Comparison of ENCODE assay signal across 1 cellular context in genomic region chr19:38224014-38224862, GRCh38.
A peak's percentile ranks its signal among the peaks of the same experiment; 100 is the strongest.
TF ChIP-seq lines count a peak whose summit lies in the region.

Gene DPF1, minus strand, starts transcription at chr19:38224222. Its CDS starts 80 bp downstream, at chr19:38224142.

TF ChIP-seq in K562, 482 proteins besides CTCF, POLR2A, EP300 and RAD21 (continued from another document and continues in another):
- TF ChIP-seq JUN (IDR thresholded peaks at IDR 0.05; ENCODE audit: borderline replicate concordance, low read depth, low read length) (no peak), JUN (CRISPR knock-in tag; IDR thresholded peaks at IDR 0.05; ENCODE audit: borderline replicate concordance) (0 out of 2 replicates have a peak, but pooled peaks have one; percentile 24), MEF2D (tag; conservative IDR thresholded peaks at IDR 0.05; ENCODE audit: low read depth) (no peak), IRF1 (CRISPR knock-in tag; IDR thresholded peaks at IDR 0.05; ENCODE audit: borderline replicate concordance) (no peak), DPF2 (IDR thresholded peaks at IDR 0.05) (peak; percentile 77), POLR2AphosphoS5 (IDR thresholded peaks at IDR 0.05; ENCODE audit: control insufficient read depth, insufficient read depth, low read depth, low read length) (no peak), TCF7 (IDR thresholded peaks at IDR 0.05; ENCODE audit: borderline replicate concordance) (no peak), NFXL1 (CRISPR knock-in tag; IDR thresholded peaks at IDR 0.05) (no peak), ZC3H8 (IDR thresholded peaks at IDR 0.05) (no peak), MCM3 (IDR thresholded peaks at IDR 0.05) (no peak), TSC22D4 (tag; IDR thresholded peaks at IDR 0.05) (no peak), ZFP36 (IDR thresholded peaks at IDR 0.05; ENCODE audit: low read depth, low read length, partially characterized antibody) (no peak), TOE1 (IDR thresholded peaks at IDR 0.05; ENCODE audit: borderline replicate concordance) (no peak), TOE1 (CRISPR knock-in tag; IDR thresholded peaks at IDR 0.05; ENCODE audit: borderline replicate concordance, low read depth) (no peak), MAFG (tag; conservative IDR thresholded peaks at IDR 0.05) (no peak), PHB2 (IDR thresholded peaks at IDR 0.05; ENCODE audit: low read depth) (no peak), GATAD2A (IDR thresholded peaks at IDR 0.05) (peak; percentile 88), NRF1 (conservative IDR thresholded peaks at IDR 0.05 in 1 of 2, IDR thresholded peaks at IDR 0.05 in 1 of 2) (peak; percentile 57 to 64; a peak in 3 of 4 replicates), FOS (IDR thresholded peaks at IDR 0.05; ENCODE audit: extremely low read depth, insufficient read length) (peak; percentile 7), ZNF24 (IDR thresholded peaks at IDR 0.05) (no peak), EZH2 (IDR thresholded peaks at IDR 0.05; ENCODE audit: borderline replicate concordance, low read depth, low read length) (no peak), SPI1 (IDR thresholded peaks at IDR 0.05; ENCODE audit: borderline replicate concordance, low read depth, low read length) (no peak), ZNF75A (CRISPR knock-in tag; IDR thresholded peaks at IDR 0.05) (no peak), ID3 (CRISPR knock-in tag; IDR thresholded peaks at IDR 0.05) (no peak), ID3 (tag; IDR thresholded peaks at IDR 0.05) (peak; percentile 61), PHTF2 (CRISPR knock-in tag; IDR thresholded peaks at IDR 0.05) (no peak), U2AF2 (optimal IDR thresholded peaks at IDR 0.05; ENCODE audit: low read depth, low read length) (no peak), ZNF282 (CRISPR knock-in tag; IDR thresholded peaks at IDR 0.05) (no peak), CBFA2T3 (IDR thresholded peaks at IDR 0.05) (peak; percentile 44), HLTF (IDR thresholded peaks at IDR 0.05) (peak; percentile 74; the same call in 1 of the 2 replicates), RUNX1 (IDR thresholded peaks at IDR 0.05; ENCODE audit: low read depth) (no peak), NCOA6 (IDR thresholded peaks at IDR 0.05) (no peak), NUFIP1 (IDR thresholded peaks at IDR 0.05; ENCODE audit: partially characterized antibody) (no peak), RBM34 (IDR thresholded peaks at IDR 0.05; ENCODE audit: borderline replicate concordance, insufficient read depth, low read length) (no peak), NR1H2 (CRISPR knock-in tag; IDR thresholded peaks at IDR 0.05) (no peak), CBX2 (IDR thresholded peaks at IDR 0.05; ENCODE audit: insufficient read depth, low read length, poor library complexity, severe bottlenecking) (no peak), REST (CRISPR knock-in tag; IDR thresholded peaks at IDR 0.05; ENCODE audit: low read depth) (no peak), FOXP1 (CRISPR knock-in tag; IDR thresholded peaks at IDR 0.05) (no peak), TCF3 (CRISPR knock-in tag; IDR thresholded peaks at IDR 0.05) (peak; percentile 21; the same call in 1 of the 2 replicates), CHD4 (IDR thresholded peaks at IDR 0.05; ENCODE audit: insufficient read depth, insufficient replicate concordance, low read depth, low read length, poor library complexity, severe bottlenecking) (peak; percentile 31), TGIF2 (CRISPR knock-in tag; IDR thresholded peaks at IDR 0.05) (no peak), KDM1A (IDR thresholded peaks at IDR 0.05) (peak in 1 of 2 experiments; percentile 8; a peak in 1 of 4 replicates), LCOR (CRISPR knock-in tag; IDR thresholded peaks at IDR 0.05) (no peak), HDGF (IDR thresholded peaks at IDR 0.05) (0 out of 2 replicates have a peak, but pooled peaks have one; percentile 41), BRF2 (IDR thresholded peaks at IDR 0.05; ENCODE audit: borderline replicate concordance, insufficient read depth, insufficient read length) (no peak), SRSF3 (IDR thresholded peaks at IDR 0.05; ENCODE audit: insufficient read depth, low read length) (no peak), CREBBP (IDR thresholded peaks at IDR 0.05; ENCODE audit: low read depth, low read length) (no peak), CAMTA2 (CRISPR knock-in tag; conservative IDR thresholded peaks at IDR 0.05) (no peak), ZNF644 (tag; IDR thresholded peaks at IDR 0.05; ENCODE audit: low read depth) (no peak), IFI16 (CRISPR knock-in tag; IDR thresholded peaks at IDR 0.05) (no peak), THRB (CRISPR knock-in tag; conservative IDR thresholded peaks at IDR 0.05) (no peak), MXD1 (CRISPR knock-in tag; IDR thresholded peaks at IDR 0.05; ENCODE audit: borderline replicate concordance, poor library complexity, severe bottlenecking) (no peak), CTBP1 (IDR thresholded peaks at IDR 0.05; ENCODE audit: borderline replicate concordance) (peak; percentile 64; the same call in 1 of the 2 replicates)
- TF ChIP-seq, protein P1, sequence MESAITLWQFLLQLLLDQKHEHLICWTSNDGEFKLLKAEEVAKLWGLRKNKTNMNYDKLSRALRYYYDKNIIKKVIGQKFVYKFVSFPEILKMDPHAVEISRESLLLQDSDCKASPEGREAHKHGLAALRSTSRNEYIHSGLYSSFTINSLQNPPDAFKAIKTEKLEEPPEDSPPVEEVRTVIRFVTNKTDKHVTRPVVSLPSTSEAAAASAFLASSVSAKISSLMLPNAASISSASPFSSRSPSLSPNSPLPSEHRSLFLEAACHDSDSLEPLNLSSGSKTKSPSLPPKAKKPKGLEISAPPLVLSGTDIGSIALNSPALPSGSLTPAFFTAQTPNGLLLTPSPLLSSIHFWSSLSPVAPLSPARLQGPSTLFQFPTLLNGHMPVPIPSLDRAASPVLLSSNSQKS (CRISPR knock-in tag; IDR thresholded peaks at IDR 0.05) = no peak
- TF ChIP-seq, protein P2, sequence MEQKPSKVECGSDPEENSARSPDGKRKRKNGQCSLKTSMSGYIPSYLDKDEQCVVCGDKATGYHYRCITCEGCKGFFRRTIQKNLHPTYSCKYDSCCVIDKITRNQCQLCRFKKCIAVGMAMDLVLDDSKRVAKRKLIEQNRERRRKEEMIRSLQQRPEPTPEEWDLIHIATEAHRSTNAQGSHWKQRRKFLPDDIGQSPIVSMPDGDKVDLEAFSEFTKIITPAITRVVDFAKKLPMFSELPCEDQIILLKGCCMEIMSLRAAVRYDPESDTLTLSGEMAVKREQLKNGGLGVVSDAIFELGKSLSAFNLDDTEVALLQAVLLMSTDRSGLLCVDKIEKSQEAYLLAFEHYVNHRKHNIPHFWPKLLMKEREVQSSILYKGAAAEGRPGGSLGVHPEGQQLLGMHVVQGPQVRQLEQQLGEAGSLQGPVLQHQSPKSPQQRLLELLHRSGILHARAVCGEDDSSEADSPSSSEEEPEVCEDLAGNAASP (IDR thresholded peaks at IDR 0.05) = no peak
- TF ChIP-seq, protein P3, sequence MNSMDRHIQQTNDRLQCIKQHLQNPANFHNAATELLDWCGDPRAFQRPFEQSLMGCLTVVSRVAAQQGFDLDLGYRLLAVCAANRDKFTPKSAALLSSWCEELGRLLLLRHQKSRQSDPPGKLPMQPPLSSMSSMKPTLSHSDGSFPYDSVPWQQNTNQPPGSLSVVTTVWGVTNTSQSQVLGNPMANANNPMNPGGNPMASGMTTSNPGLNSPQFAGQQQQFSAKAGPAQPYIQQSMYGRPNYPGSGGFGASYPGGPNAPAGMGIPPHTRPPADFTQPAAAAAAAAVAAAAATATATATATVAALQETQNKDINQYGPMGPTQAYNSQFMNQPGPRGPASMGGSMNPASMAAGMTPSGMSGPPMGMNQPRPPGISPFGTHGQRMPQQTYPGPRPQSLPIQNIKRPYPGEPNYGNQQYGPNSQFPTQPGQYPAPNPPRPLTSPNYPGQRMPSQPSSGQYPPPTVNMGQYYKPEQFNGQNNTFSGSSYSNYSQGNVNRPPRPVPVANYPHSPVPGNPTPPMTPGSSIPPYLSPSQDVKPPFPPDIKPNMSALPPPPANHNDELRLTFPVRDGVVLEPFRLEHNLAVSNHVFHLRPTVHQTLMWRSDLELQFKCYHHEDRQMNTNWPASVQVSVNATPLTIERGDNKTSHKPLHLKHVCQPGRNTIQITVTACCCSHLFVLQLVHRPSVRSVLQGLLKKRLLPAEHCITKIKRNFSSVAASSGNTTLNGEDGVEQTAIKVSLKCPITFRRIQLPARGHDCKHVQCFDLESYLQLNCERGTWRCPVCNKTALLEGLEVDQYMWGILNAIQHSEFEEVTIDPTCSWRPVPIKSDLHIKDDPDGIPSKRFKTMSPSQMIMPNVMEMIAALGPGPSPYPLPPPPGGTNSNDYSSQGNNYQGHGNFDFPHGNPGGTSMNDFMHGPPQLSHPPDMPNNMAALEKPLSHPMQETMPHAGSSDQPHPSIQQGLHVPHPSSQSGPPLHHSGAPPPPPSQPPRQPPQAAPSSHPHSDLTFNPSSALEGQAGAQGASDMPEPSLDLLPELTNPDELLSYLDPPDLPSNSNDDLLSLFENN (IDR thresholded peaks at IDR 0.05; ENCODE audit: low read depth in 2 of 2, low read length in 2 of 2) = no peak
- TF ChIP-seq, protein P4, sequence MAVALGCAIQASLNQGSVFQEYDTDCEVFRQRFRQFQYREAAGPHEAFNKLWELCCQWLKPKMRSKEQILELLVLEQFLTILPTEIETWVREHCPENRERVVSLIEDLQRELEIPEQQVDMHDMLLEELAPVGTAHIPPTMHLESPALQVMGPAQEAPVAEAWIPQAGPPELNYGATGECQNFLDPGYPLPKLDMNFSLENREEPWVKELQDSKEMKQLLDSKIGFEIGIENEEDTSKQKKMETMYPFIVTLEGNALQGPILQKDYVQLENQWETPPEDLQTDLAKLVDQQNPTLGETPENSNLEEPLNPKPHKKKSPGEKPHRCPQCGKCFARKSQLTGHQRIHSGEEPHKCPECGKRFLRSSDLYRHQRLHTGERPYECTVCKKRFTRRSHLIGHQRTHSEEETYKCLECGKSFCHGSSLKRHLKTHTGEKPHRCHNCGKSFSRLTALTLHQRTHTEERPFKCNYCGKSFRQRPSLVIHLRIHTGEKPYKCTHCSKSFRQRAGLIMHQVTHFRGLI (CRISPR knock-in tag; IDR thresholded peaks at IDR 0.05) = no peak
- TF ChIP-seq, protein P5, sequence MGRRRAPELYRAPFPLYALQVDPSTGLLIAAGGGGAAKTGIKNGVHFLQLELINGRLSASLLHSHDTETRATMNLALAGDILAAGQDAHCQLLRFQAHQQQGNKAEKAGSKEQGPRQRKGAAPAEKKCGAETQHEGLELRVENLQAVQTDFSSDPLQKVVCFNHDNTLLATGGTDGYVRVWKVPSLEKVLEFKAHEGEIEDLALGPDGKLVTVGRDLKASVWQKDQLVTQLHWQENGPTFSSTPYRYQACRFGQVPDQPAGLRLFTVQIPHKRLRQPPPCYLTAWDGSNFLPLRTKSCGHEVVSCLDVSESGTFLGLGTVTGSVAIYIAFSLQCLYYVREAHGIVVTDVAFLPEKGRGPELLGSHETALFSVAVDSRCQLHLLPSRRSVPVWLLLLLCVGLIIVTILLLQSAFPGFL (CRISPR knock-in tag; IDR thresholded peaks at IDR 0.05) = no peak
